ENCODE assay signal across 20 cellular contexts in genomic region chr13:100552755-100553154, GRCh38.
"Had no signal": no experiment of that assay in that cellular context is flagged by ENCODE, and none has a peak within 500 bp of the region (broad histone marks: within the 10 kb centered on the region; RNA-seq: fewer than 3 reads in every experiment).

No MANE protein-coding gene starts in this region.

- H3K36me3 Mint-ChIP-seq: natural killer cell treated with Interleukin-12 subunit alpha and Interleukin-12 subunit beta and Interleukin-15 and Interleukin-18, amount 100 ng/mL, for 72 hours had no signal

- H3K27me3 ChIP-seq: esophagus muscularis mucosa, gastrocnemius medialis, heart right ventricle, left lung, right lobe of liver, tibial artery had no signal

- H3K27ac ChIP-seq: epithelial cell of prostate, esophagus muscularis mucosa, gastrocnemius medialis, heart right ventricle, left lung, lower lobe of right lung, psoas muscle, right lobe of liver, tibial artery had no signal

- DNase-seq: effector memory CD4-positive, alpha-beta T cell; gastrocnemius medialis; heart right ventricle; immature natural killer cell; left lung; lower lobe of right lung; midbrain; psoas muscle; retina; right lobe of liver; stimulated activated CD4-positive, alpha-beta T cell treated with anti-CD3 and anti-CD28 coated beads, Interleukin-15, amount 100 ng/mL, for 24 hours; stimulated activated CD4-positive, alpha-beta T cell treated with anti-CD3 and anti-CD28 coated beads, Interleukin-1b, Interleukin-23, amount 100 ng/mL, for 48 hours; stimulated activated CD4-positive, alpha-beta T cell treated with anti-CD3 and anti-CD28 coated beads, Interleukin-4, amount 100 ng/mL, for 24 hours had no signal

- H3K4me1 ChIP-seq: gastrocnemius medialis, heart right ventricle, left lung, lower lobe of right lung had no signal

- H3K27me3 Mint-ChIP-seq: memory B cell; natural killer cell treated with Interleukin-12 subunit alpha and Interleukin-12 subunit beta and Interleukin-15 and Interleukin-18, amount 100 ng/mL, for 72 hours; stimulated activated memory B cell treated with anti-CD40 and anti-IgM and Interleukin-4, amounts not matched to agents 10 μg/mL and 1 μg/mL and 100 μg/mL, for 72 hours; stimulated activated naive CD8-positive, alpha-beta T cell treated with anti-CD3 and anti-CD28 coated beads, Interleukin-15, Interleukin-2, amounts not matched to agents 100 ng/mL and 50 ng/mL, for 24 hours had no signal

- H3K27ac Mint-ChIP-seq: immature natural killer cell; memory B cell; natural killer cell treated with Interleukin-12 subunit alpha and Interleukin-12 subunit beta and Interleukin-15 and Interleukin-18, amount 100 ng/mL, for 72 hours; stimulated activated memory B cell treated with anti-CD40 and anti-IgM and Interleukin-4, amounts not matched to agents 10 μg/mL and 1 μg/mL and 100 μg/mL, for 72 hours; stimulated activated naive CD8-positive, alpha-beta T cell treated with anti-CD3 and anti-CD28 coated beads, Interleukin-15, Interleukin-2, amounts not matched to agents 100 ng/mL and 50 ng/mL, for 24 hours had no signal

- H3K4me3 Mint-ChIP-seq: immature natural killer cell; memory B cell; natural killer cell treated with Interleukin-12 subunit alpha and Interleukin-12 subunit beta and Interleukin-15 and Interleukin-18, amount 100 ng/mL, for 72 hours; stimulated activated memory B cell treated with anti-CD40 and anti-IgM and Interleukin-4, amounts not matched to agents 10 μg/mL and 1 μg/mL and 100 μg/mL, for 72 hours; stimulated activated naive CD8-positive, alpha-beta T cell treated with anti-CD3 and anti-CD28 coated beads, Interleukin-15, Interleukin-2, amounts not matched to agents 100 ng/mL and 50 ng/mL, for 24 hours had no signal

- H3K9me3 ChIP-seq: esophagus muscularis mucosa, gastrocnemius medialis, left lung, lower lobe of right lung, psoas muscle, right lobe of liver, tibial artery had no signal

- H3K9me3 Mint-ChIP-seq: immature natural killer cell; memory B cell; natural killer cell treated with Interleukin-12 subunit alpha and Interleukin-12 subunit beta and Interleukin-15 and Interleukin-18, amount 100 ng/mL, for 72 hours; stimulated activated memory B cell treated with anti-CD40 and anti-IgM and Interleukin-4, amounts not matched to agents 10 μg/mL and 1 μg/mL and 100 μg/mL, for 72 hours; stimulated activated naive CD8-positive, alpha-beta T cell treated with anti-CD3 and anti-CD28 coated beads, Interleukin-15, Interleukin-2, amounts not matched to agents 100 ng/mL and 50 ng/mL, for 24 hours had no signal

- ATAC-seq: gastrocnemius medialis; heart right ventricle; left lung; lower lobe of right lung; natural killer cell treated with Interleukin-12 subunit alpha and Interleukin-12 subunit beta and Interleukin-15 and Interleukin-18, amount 100 ng/mL, for 72 hours; psoas muscle; right lobe of liver; stimulated activated memory B cell treated with anti-CD40 and anti-IgM and Interleukin-4, amounts not matched to agents 10 μg/mL and 1 μg/mL and 100 μg/mL, for 72 hours had no signal

- H3K36me3 ChIP-seq: esophagus muscularis mucosa, gastrocnemius medialis, heart right ventricle, left lung, lower lobe of right lung, right lobe of liver, tibial artery had no signal

- H3K4me1 Mint-ChIP-seq: memory B cell; stimulated activated memory B cell treated with anti-CD40 and anti-IgM and Interleukin-4, amounts not matched to agents 10 μg/mL and 1 μg/mL and 100 μg/mL, for 72 hours had no signal

- H3K4me3 ChIP-seq: esophagus muscularis mucosa, gastrocnemius medialis, heart right ventricle, left lung, lower lobe of right lung, psoas muscle, right lobe of liver, tibial artery had no signal
